ENCODE assay signal across 1 cellular context in the genomic region with DNA sequence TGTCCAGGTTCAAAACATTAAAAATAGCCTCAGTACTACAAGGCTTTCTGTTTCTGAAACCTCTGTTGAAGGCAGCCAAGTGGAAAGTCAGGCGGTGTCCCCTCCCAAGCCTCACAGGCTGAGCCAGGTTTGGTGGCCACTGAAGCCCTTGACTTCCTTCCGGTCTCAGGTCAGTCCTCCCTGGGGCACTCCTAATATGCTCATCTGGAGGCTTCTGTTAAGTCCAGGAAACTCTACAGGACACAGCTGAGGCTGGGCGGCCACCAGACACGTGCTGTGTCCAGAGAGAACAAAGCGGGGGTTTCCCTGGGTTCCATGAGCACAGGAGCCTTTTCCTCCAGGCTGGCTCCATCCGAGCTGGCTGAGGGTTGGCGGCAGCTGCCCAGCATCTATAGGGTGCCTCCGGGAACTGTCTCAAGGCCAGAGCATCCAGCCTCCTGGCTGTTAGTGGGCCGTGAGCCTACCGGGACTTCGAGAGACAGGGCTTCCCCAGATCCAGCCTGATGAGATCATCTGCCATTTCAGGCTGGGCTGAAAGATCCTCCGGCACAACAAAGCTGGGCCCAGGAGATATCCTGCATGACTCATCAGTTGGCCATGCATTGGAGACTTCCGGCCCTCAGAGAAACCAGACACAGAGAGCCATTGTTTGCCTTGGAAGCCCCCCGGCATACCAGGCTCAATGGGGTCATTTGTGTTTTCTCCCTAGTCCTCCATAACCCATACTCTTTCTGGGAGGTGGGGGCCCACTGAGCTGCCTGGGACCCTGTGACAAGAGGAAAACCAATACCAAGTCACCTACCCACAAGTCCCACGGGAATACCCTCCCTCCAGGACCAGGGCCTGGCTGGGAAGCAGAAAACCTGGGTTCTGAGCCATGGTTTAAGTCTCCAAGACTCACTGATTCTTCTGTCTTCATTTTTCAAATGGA.
A peak's percentile ranks its signal among the peaks of the same experiment; 100 is the strongest.
TF ChIP-seq lines count a peak whose summit lies in the region.

No MANE protein-coding gene starts in this region.

TF ChIP-seq in HepG2, 621 proteins besides CTCF, POLR2A, EP300 and RAD21 (continued from another document and continues in another):
- TF ChIP-seq ZNF691 (CRISPR knock-in tag; IDR thresholded peaks at IDR 0.05; ENCODE audit: borderline replicate concordance, low read depth) (peak; percentile 91), SKI (IDR thresholded peaks at IDR 0.05; ENCODE audit: partially characterized antibody) (peak; percentile 98), PITX1 (CRISPR knock-in tag; IDR thresholded peaks at IDR 0.05) (peak; percentile 96), ZNF3 (CRISPR knock-in tag; IDR thresholded peaks at IDR 0.05) (peak; percentile 50; the same call in 1 of the 2 replicates), THAP11 (CRISPR knock-in tag; IDR thresholded peaks at IDR 0.05) (peak; percentile 86), ZNF567 (CRISPR knock-in tag; IDR thresholded peaks at IDR 0.05; ENCODE audit: borderline replicate concordance) (peak; percentile 72), ZMYM4 (CRISPR knock-in tag; IDR thresholded peaks at IDR 0.05) (peak; percentile 75), ONECUT2 (CRISPR knock-in tag; IDR thresholded peaks at IDR 0.05) (no peak; the same call in 1 of the 2 replicates), ZNF124 (CRISPR knock-in tag; IDR thresholded peaks at IDR 0.05) (peak; percentile 60; the same call in 1 of the 2 replicates), ZBTB1 (CRISPR knock-in tag; IDR thresholded peaks at IDR 0.05; ENCODE audit: borderline replicate concordance) (no peak), SAP130 (CRISPR knock-in tag; IDR thresholded peaks at IDR 0.05; ENCODE audit: low read depth) (peak; percentile 94), MTF2 (CRISPR knock-in tag; IDR thresholded peaks at IDR 0.05; ENCODE audit: borderline replicate concordance) (no peak), NFATC3 (CRISPR knock-in tag; IDR thresholded peaks at IDR 0.05) (peak; percentile 92), POLR2G (IDR thresholded peaks at IDR 0.05; ENCODE audit: low read depth, low read length) (peak; percentile 81), ISL2 (CRISPR knock-in tag; IDR thresholded peaks at IDR 0.05) (peak; percentile 94), ZNF33A (CRISPR knock-in tag; IDR thresholded peaks at IDR 0.05; ENCODE audit: borderline replicate concordance) (no peak), FOXO1 (CRISPR knock-in tag; IDR thresholded peaks at IDR 0.05) (peak; percentile 97), SMARCE1 (IDR thresholded peaks at IDR 0.05; ENCODE audit: borderline replicate concordance) (no peak), SRSF1 (optimal IDR thresholded peaks at IDR 0.05; ENCODE audit: low read depth, low read length) (peak; percentile 61), ZNF547 (CRISPR knock-in tag; IDR thresholded peaks at IDR 0.05) (peak; percentile 97), SSRP1 (CRISPR knock-in tag; IDR thresholded peaks at IDR 0.05) (no peak), RFX3 (CRISPR knock-in tag; IDR thresholded peaks at IDR 0.05) (no peak; the same call in 1 of the 2 replicates), ZNF441 (CRISPR knock-in tag; IDR thresholded peaks at IDR 0.05; ENCODE audit: borderline replicate concordance) (peak; percentile 86), BORCS8-MEF2B (CRISPR knock-in tag; IDR thresholded peaks at IDR 0.05) (peak; percentile 71; the same call in 1 of the 2 replicates), ZNF569 (CRISPR knock-in tag; IDR thresholded peaks at IDR 0.05; ENCODE audit: borderline replicate concordance) (no peak; the same call in 1 of the 2 replicates), ARID4A (CRISPR knock-in tag; IDR thresholded peaks at IDR 0.05; ENCODE audit: borderline replicate concordance) (peak; percentile 74; the same call in 1 of the 2 replicates), DPF2 (CRISPR knock-in tag; IDR thresholded peaks at IDR 0.05; ENCODE audit: borderline replicate concordance, low read depth) (peak; percentile 95), ZXDC (CRISPR knock-in tag; IDR thresholded peaks at IDR 0.05) (peak; percentile 90), ZFP37 (CRISPR knock-in tag; IDR thresholded peaks at IDR 0.05; ENCODE audit: borderline replicate concordance) (no peak; the same call in 1 of the 2 replicates), ZNF552 (CRISPR knock-in tag; IDR thresholded peaks at IDR 0.05; ENCODE audit: borderline replicate concordance) (peak; percentile 97), NCOA1 (CRISPR knock-in tag; IDR thresholded peaks at IDR 0.05) (0 out of 2 replicates have a peak, but pooled peaks have one; percentile 87), ZNF138 (CRISPR knock-in tag; IDR thresholded peaks at IDR 0.05; ENCODE audit: low read depth) (0 out of 2 replicates have a peak, but pooled peaks have one; percentile 44), ZKSCAN1 (IDR thresholded peaks at IDR 0.05; ENCODE audit: low read length) (peak; percentile 12; the same call in 1 of the 2 replicates)
- TF ChIP-seq, protein P1, sequence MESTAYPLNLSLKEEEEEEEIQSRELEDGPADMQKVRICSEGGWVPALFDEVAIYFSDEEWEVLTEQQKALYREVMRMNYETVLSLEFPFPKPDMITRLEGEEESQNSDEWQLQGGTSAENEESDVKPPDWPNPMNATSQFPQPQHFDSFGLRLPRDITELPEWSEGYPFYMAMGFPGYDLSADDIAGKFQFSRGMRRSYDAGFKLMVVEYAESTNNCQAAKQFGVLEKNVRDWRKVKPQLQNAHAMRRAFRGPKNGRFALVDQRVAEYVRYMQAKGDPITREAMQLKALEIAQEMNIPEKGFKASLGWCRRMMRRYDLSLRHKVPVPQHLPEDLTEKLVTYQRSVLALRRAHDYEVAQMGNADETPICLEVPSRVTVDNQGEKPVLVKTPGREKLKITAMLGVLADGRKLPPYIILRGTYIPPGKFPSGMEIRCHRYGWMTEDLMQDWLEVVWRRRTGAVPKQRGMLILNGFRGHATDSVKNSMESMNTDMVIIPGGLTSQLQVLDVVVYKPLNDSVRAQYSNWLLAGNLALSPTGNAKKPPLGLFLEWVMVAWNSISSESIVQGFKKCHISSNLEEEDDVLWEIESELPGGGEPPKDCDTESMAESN (CRISPR knock-in tag; conservative IDR thresholded peaks at IDR 0.05) = peak; percentile 97
- TF ChIP-seq, protein P2, sequence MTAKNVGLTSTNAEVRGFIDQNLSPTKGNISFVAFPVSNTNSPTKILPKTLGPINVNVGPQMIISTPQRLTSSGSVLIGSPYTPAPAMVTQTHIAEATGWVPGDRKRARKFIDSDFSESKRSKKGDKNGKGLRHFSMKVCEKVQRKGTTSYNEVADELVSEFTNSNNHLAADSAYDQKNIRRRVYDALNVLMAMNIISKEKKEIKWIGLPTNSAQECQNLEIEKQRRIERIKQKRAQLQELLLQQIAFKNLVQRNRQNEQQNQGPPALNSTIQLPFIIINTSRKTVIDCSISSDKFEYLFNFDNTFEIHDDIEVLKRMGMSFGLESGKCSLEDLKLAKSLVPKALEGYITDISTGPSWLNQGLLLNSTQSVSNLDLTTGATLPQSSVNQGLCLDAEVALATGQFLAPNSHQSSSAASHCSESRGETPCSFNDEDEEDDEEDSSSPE (CRISPR knock-in tag; IDR thresholded peaks at IDR 0.05) = peak; percentile 69
- TF ChIP-seq, protein P3, sequence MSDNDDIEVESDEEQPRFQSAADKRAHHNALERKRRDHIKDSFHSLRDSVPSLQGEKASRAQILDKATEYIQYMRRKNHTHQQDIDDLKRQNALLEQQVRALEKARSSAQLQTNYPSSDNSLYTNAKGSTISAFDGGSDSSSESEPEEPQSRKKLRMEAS (IDR thresholded peaks at IDR 0.05) = no peak
- TF ChIP-seq, protein P4, sequence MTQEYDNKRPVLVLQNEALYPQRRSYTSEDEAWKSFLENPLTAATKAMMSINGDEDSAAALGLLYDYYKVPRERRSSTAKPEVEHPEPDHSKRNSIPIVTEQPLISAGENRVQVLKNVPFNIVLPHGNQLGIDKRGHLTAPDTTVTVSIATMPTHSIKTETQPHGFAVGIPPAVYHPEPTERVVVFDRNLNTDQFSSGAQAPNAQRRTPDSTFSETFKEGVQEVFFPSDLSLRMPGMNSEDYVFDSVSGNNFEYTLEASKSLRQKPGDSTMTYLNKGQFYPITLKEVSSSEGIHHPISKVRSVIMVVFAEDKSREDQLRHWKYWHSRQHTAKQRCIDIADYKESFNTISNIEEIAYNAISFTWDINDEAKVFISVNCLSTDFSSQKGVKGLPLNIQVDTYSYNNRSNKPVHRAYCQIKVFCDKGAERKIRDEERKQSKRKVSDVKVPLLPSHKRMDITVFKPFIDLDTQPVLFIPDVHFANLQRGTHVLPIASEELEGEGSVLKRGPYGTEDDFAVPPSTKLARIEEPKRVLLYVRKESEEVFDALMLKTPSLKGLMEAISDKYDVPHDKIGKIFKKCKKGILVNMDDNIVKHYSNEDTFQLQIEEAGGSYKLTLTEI (CRISPR knock-in tag; conservative IDR thresholded peaks at IDR 0.05) = no peak
- TF ChIP-seq, protein P5, sequence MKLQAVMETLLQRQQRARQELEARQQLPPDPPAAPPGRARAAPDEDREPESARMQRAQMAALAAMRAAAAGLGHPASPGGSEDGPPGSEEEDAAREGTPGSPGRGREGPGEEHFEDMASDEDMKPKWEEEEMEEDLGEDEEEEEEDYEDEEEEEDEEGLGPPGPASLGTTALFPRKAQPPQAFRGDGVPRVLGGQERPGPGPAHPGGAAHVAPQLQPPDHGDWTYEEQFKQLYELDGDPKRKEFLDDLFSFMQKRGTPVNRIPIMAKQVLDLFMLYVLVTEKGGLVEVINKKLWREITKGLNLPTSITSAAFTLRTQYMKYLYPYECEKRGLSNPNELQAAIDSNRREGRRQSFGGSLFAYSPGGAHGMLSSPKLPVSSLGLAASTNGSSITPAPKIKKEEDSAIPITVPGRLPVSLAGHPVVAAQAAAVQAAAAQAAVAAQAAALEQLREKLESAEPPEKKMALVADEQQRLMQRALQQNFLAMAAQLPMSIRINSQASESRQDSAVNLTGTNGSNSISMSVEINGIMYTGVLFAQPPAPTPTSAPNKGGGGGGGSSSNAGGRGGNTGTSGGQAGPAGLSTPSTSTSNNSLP (IDR thresholded peaks at IDR 0.05; ENCODE audit: low read depth, low read length) = peak; percentile 53; the same call in 1 of the 2 replicates
- TF ChIP-seq, protein P6, sequence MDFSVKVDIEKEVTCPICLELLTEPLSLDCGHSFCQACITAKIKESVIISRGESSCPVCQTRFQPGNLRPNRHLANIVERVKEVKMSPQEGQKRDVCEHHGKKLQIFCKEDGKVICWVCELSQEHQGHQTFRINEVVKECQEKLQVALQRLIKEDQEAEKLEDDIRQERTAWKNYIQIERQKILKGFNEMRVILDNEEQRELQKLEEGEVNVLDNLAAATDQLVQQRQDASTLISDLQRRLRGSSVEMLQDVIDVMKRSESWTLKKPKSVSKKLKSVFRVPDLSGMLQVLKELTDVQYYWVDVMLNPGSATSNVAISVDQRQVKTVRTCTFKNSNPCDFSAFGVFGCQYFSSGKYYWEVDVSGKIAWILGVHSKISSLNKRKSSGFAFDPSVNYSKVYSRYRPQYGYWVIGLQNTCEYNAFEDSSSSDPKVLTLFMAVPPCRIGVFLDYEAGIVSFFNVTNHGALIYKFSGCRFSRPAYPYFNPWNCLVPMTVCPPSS (IDR thresholded peaks at IDR 0.05) = no peak
- TF ChIP-seq, protein P7, sequence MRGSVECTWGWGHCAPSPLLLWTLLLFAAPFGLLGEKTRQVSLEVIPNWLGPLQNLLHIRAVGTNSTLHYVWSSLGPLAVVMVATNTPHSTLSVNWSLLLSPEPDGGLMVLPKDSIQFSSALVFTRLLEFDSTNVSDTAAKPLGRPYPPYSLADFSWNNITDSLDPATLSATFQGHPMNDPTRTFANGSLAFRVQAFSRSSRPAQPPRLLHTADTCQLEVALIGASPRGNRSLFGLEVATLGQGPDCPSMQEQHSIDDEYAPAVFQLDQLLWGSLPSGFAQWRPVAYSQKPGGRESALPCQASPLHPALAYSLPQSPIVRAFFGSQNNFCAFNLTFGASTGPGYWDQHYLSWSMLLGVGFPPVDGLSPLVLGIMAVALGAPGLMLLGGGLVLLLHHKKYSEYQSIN (CRISPR knock-in tag; IDR thresholded peaks at IDR 0.05; ENCODE audit: borderline replicate concordance) = no peak
